Comparison of ENCODE assay signal across 22 cellular contexts in genomic region chr4:113350576-113350975, GRCh38.
"Had no signal": no experiment of that assay in that cellular context is flagged by ENCODE, and none has a peak within 500 bp of the region (broad histone marks: within the 10 kb centered on the region; RNA-seq: fewer than 3 reads in every experiment).

No MANE protein-coding gene starts in this region.

- H3K36me3 Mint-ChIP-seq: naive thymus-derived CD8-positive, alpha-beta T cell; stimulated activated memory B cell treated with anti-CD40 and anti-IgM and Interleukin-4, amounts not matched to agents 10 μg/mL and 1 μg/mL and 100 μg/mL, for 72 hours had no signal

- H3K27ac Mint-ChIP-seq: activated CD4-positive, alpha-beta memory T cell treated with anti-CD3 and anti-CD28 coated beads, Interleukin-2, amount 10 ng/mL, durations not matched to agents 7 days and 5 days; activated CD4-positive, alpha-beta T cell treated with anti-CD3 and anti-CD28 coated beads, Interleukin-2, amount 10 ng/mL, durations not matched to agents 24 days and 14 days; activated naive CD4-positive, alpha-beta T cell treated with anti-CD3 and anti-CD28 coated beads for 36 hours; activated T-cell treated with anti-CD3 and anti-CD28 coated beads, Interleukin-2, amount 50 U/mL, for 72 hours; naive thymus-derived CD8-positive, alpha-beta T cell; neural progenitor cell; stimulated activated memory B cell treated with anti-CD40 and anti-IgM and Interleukin-4, amounts not matched to agents 10 μg/mL and 1 μg/mL and 100 μg/mL, for 72 hours had no signal

- H3K4me1 Mint-ChIP-seq: neural progenitor cell had no signal

- H3K9me3 Mint-ChIP-seq: activated CD4-positive, alpha-beta memory T cell treated with anti-CD3 and anti-CD28 coated beads, Interleukin-2, amount 10 ng/mL, durations not matched to agents 7 days and 5 days; activated CD4-positive, alpha-beta T cell treated with anti-CD3 and anti-CD28 coated beads, Interleukin-2, amount 10 ng/mL, durations not matched to agents 24 days and 14 days; naive thymus-derived CD8-positive, alpha-beta T cell; stimulated activated memory B cell treated with anti-CD40 and anti-IgM and Interleukin-4, amounts not matched to agents 10 μg/mL and 1 μg/mL and 100 μg/mL, for 72 hours had no signal

- DNase-seq: activated CD4-positive, alpha-beta memory T cell treated with anti-CD3 and anti-CD28 coated beads, Interleukin-2, amount 10 ng/mL, durations not matched to agents 7 days and 5 days; activated CD4-positive, alpha-beta T cell treated with anti-CD3 and anti-CD28 coated beads, Interleukin-2, amount 10 ng/mL, durations not matched to agents 24 days and 14 days; activated effector memory CD4-positive, alpha-beta T cell treated with Interleukin-2 at 50 U/mL for 16 hours; activated naive CD4-positive, alpha-beta T cell treated with anti-CD3 and anti-CD28 coated beads for 36 hours; activated T-cell treated with anti-CD3 and anti-CD28 coated beads, Interleukin-2, amount 50 U/mL, for 72 hours; brain microvascular endothelial cell; caudate nucleus; dermis blood vessel endothelial cell; effector CD8-positive, alpha-beta T cell; head of caudate nucleus; hypothalamus; left ventricle myocardium inferior; naive thymus-derived CD8-positive, alpha-beta T cell; posterior cingulate gyrus; small intestine; stimulated activated CD4-positive, alpha-beta T cell treated with anti-CD3 and anti-CD28 coated beads, Interleukin-2, amount 100 ng/mL, for 24 hours; stomach; transverse colon had no signal

- H3K4me3 Mint-ChIP-seq: activated CD4-positive, alpha-beta memory T cell treated with anti-CD3 and anti-CD28 coated beads, Interleukin-2, amount 10 ng/mL, durations not matched to agents 7 days and 5 days; activated CD4-positive, alpha-beta T cell treated with anti-CD3 and anti-CD28 coated beads, Interleukin-2, amount 10 ng/mL, durations not matched to agents 24 days and 14 days; activated naive CD4-positive, alpha-beta T cell treated with anti-CD3 and anti-CD28 coated beads for 36 hours; activated T-cell treated with anti-CD3 and anti-CD28 coated beads, Interleukin-2, amount 50 U/mL, for 72 hours; naive thymus-derived CD8-positive, alpha-beta T cell; neural progenitor cell; stimulated activated memory B cell treated with anti-CD40 and anti-IgM and Interleukin-4, amounts not matched to agents 10 μg/mL and 1 μg/mL and 100 μg/mL, for 72 hours had no signal

- H3K4me3 ChIP-seq: gastroesophageal sphincter, left ventricle myocardium inferior, neural progenitor cell, stomach, suprapubic skin, transverse colon had no signal
